9 cellular contexts compared by ENCODE assay signal in genomic region chr17:41329279-41329925, GRCh38. TPM values are rescaled to one million over a fixed set of nuclear protein-coding genes. Genes with fewer than 3 reads are reported as not detected.
DNase-seq lines count a peak whose midpoint lies in the region; ATAC-seq and TF ChIP-seq lines count a peak whose summit lies in the region.
"Had no signal": no experiment of that assay in that cellular context is flagged by ENCODE, and none has a peak within 500 bp of the region (broad histone marks: within the 10 kb centered on the region; RNA-seq: fewer than 3 reads in every experiment).

No MANE protein-coding gene starts in this region.

- no peak overlapping the region for H2AFZ ChIP-seq in H9 (ENCODE audit: low read length)
- 0 out of 2 replicates have a peak overlapping the region, but pooled peaks have one; percentile 53 for H2AFZ ChIP-seq in PC-3 (ENCODE audit: low read length)
- H2AFZ ChIP-seq in mesenchymal stem cell (ENCODE audit: low read depth, low read length): no peak overlapping the region

- no peaks in the 10 kb centered on the region for H3K9me3 ChIP-seq in H9 (ENCODE audit: control insufficient read depth, low read depth, low read length)
- no peaks in the 10 kb centered on the region for H3K9me3 ChIP-seq in PC-3 (ENCODE audit: low read length)
- H3K9me3 ChIP-seq in mesenchymal stem cell (ENCODE audit: control insufficient read depth, low read length): no peaks in the 10 kb centered on the region

- no peaks in the 10 kb centered on the region for H3K9me2 ChIP-seq in PC-3 (replicated peaks; ENCODE audit: low read length)

- no peak overlapping the region for H2BK20ac ChIP-seq in H9 (ENCODE audit: low read depth, low read length, poor library complexity, severe bottlenecking)

- H2BK12ac ChIP-seq in H9 (ENCODE audit: insufficient read length, low read depth, low read length) (no peak overlapping the region), mesenchymal stem cell (ENCODE audit: low read length in 2 of 2) (no peak overlapping the region)

- no peak overlapping the region for H4K91ac ChIP-seq in H9 (ENCODE audit: insufficient read length, low read depth, low read length)
- no peak overlapping the region for H4K91ac ChIP-seq in mesenchymal stem cell (ENCODE audit: low read length)

- H2BK5ac ChIP-seq in H9 (ENCODE audit: insufficient read length, low read length): no peak overlapping the region
- no peak overlapping the region for H2BK5ac ChIP-seq in mesenchymal stem cell (ENCODE audit: low read depth, low read length, poor library complexity, severe bottlenecking)

- H3K27me3 ChIP-seq in H9 (ENCODE audit: insufficient read depth, low read length) (no peaks in the 10 kb centered on the region), PC-3 (ENCODE audit: low read length) (no peaks in the 10 kb centered on the region), mesenchymal stem cell (ENCODE audit: control insufficient read depth in 1 of 2, insufficient read depth in 1 of 2, low read length in 2 of 2) (peaks cover 0 to 14% of the 10 kb centered on the region in 2 experiments)

- H4K8ac ChIP-seq in H9 (replicated peaks; ENCODE audit: insufficient read length, low read depth, low read length) (no peak overlapping the region), mesenchymal stem cell (ENCODE audit: low read length) (no peak overlapping the region)

- no peak overlapping the region for H3K23ac ChIP-seq in H9 (ENCODE audit: insufficient read length, low read depth, low read length)
- no peak overlapping the region for H3K23ac ChIP-seq in mesenchymal stem cell (ENCODE audit: low read length in 2 of 2)

- H4K20me1 ChIP-seq in H9 (ENCODE audit: control insufficient read depth, insufficient read depth, insufficient read length): no peaks in the 10 kb centered on the region
- H4K20me1 ChIP-seq in PC-3 (ENCODE audit: low read length): no peaks in the 10 kb centered on the region

- peak; percentile 35 for DNase-seq in COLO668 (lab: John Stamatoyannopoulos, UW; ENCODE audit: unreplicated experiment)
- DNase-seq in H9: peak; percentile 87
- DNase-seq in PC-3: peak; percentile 69
- peak; percentile 52 for DNase-seq in dedifferentiated amniotic fluid mesenchymal stem cell (ENCODE audit: extremely low spot score)
- DNase-seq in mesenchymal stem cell: peak; percentile 51

- H3K14ac ChIP-seq in H9 (ENCODE audit: insufficient read depth, low read length) (no peak overlapping the region), mesenchymal stem cell (ENCODE audit: low read length in 2 of 2) (no peak overlapping the region)

- no peaks in the 10 kb centered on the region for H3K23me2 ChIP-seq in H9 (ENCODE audit: insufficient read length, low read depth, low read length, poor library complexity, severe bottlenecking)

- H3K4me1 ChIP-seq in H9 (ENCODE audit: insufficient read depth, low read length): no peaks in the 10 kb centered on the region
- H3K4me1 ChIP-seq in PC-3 (ENCODE audit: insufficient read depth, low read length): no peaks in the 10 kb centered on the region
- peaks cover 11% of the 10 kb centered on the region for H3K4me1 ChIP-seq in mesenchymal stem cell (ENCODE audit: control insufficient read depth, insufficient read depth, low read depth, low read length)

- H3K36me3 ChIP-seq in PC-3 (ENCODE audit: low read depth, low read length): no peaks in the 10 kb centered on the region
- no peaks in the 10 kb centered on the region for H3K36me3 ChIP-seq in mesenchymal stem cell (ENCODE audit: control insufficient read depth in 1 of 2, insufficient read depth in 2 of 2, low read depth in 1 of 2, low read length in 2 of 2)

- no CpG with 5 or more reads among the region's 13 CpGs for WGBS in H9 (ENCODE audit: extremely low coverage, insufficient read length, low lambda C conversion rate)
- WGBS in mesenchymal stem cell: 54% methylated on average over 11 of the region's 13 CpGs

- no peak overlapping the region for H3K4me3 Mint-ChIP-seq in H9

- no peak overlapping the region for H3K18ac ChIP-seq in H9 (ENCODE audit: insufficient read length, low read depth, low read length)
- H3K18ac ChIP-seq in mesenchymal stem cell (ENCODE audit: low read depth in 1 of 2, low read length in 2 of 2): no peak overlapping the region

- H3K9me3 Mint-ChIP-seq in H9: no peaks in the 10 kb centered on the region; a peak in 1 of 5 replicates

- no peak overlapping the region for H2AK5ac ChIP-seq in H9 (ENCODE audit: insufficient read length, low read length)
- H2AK5ac ChIP-seq in mesenchymal stem cell (ENCODE audit: low read length, severe bottlenecking): peak overlapping the region; percentile 1

- no peak overlapping the region for H4K5ac ChIP-seq in H9 (ENCODE audit: insufficient read length, low read depth, low read length)

- H3K4me2 ChIP-seq in H9 (ENCODE audit: insufficient read depth, insufficient read length, low read length) (no peak overlapping the region), PC-3 (ENCODE audit: low read length) (no peak overlapping the region), mesenchymal stem cell (ENCODE audit: low read length, poor library complexity, severe bottlenecking) (no peak overlapping the region)

- no peaks in the 10 kb centered on the region; the same call in 1 of the 2 replicates for H3K27me3 Mint-ChIP-seq in H9 (ENCODE audit: low read depth)

- no TSS peak for BruUV-seq in PC-3 (replicated peaks; lab: Mats Ljungman, UMichigan)

- H3K4me1 Mint-ChIP-seq in H9: peaks cover 0 to 4% of the 10 kb centered on the region in 2 experiments; a peak in 3 of 4 replicates

- no peaks in the 10 kb centered on the region for H3K79me1 ChIP-seq in H9 (ENCODE audit: insufficient read depth, low read depth, low read length, poor library complexity, severe bottlenecking)
- H3K79me1 ChIP-seq in mesenchymal stem cell (replicated peaks; ENCODE audit: low read length, poor library complexity, severe bottlenecking): no peaks in the 10 kb centered on the region

- peak; percentile 79 for TF ChIP-seq CTCF in H9 (conservative IDR thresholded peaks at IDR 0.05)
- TF ChIP-seq CTCF in PC-3 (conservative IDR thresholded peaks at IDR 0.05; ENCODE audit: low read depth, low read length): peak; percentile 68

- H3K9ac ChIP-seq in H9 (ENCODE audit: extremely low read depth, insufficient read length, low read length) (no peak overlapping the region), PC-3 (ENCODE audit: low read length) (no peak overlapping the region), mesenchymal stem cell (ENCODE audit: low read length) (no peak overlapping the region)

- no peak overlapping the region for H3K27ac Mint-ChIP-seq in H9

- H3K36me3 Mint-ChIP-seq in H9 (ENCODE audit: insufficient read depth in 1 of 3, low read depth in 3 of 3): no peaks in the 10 kb centered on the region; a peak in 1 of 7 replicates

- H3K79me2 ChIP-seq in H9 (ENCODE audit: insufficient read depth, low read length) (no peaks in the 10 kb centered on the region), PC-3 (ENCODE audit: low read length) (no peaks in the 10 kb centered on the region)

- H2BK120ac ChIP-seq in H9 (ENCODE audit: low read depth, low read length, poor library complexity, severe bottlenecking): no peak overlapping the region
- H2BK120ac ChIP-seq in mesenchymal stem cell (ENCODE audit: low read depth, low read length): no peak overlapping the region

- H2BK15ac ChIP-seq in H9 (ENCODE audit: low read depth, low read length) (no peak overlapping the region), mesenchymal stem cell (ENCODE audit: low read depth, poor library complexity, severe bottlenecking) (no peak overlapping the region)

- POLR2A ChIA-PET in PC-3 (lab: Charles Lee; ENCODE audit: unreplicated experiment): no interaction called here

- H3K4ac ChIP-seq in H9 (ENCODE audit: low read depth, low read length) (no peak overlapping the region), mesenchymal stem cell (ENCODE audit: low read depth in 1 of 2, low read length in 2 of 2) (no peak overlapping the region)

- ATAC-seq in PC-3 (peak; percentile 86), HG03045 (IDR thresholded peaks at IDR 0.05; ENCODE audit: unreplicated experiment) (no peak), HG03469 (IDR thresholded peaks at IDR 0.05; ENCODE audit: unreplicated experiment) (no peak), HG02852 (IDR thresholded peaks at IDR 0.05; ENCODE audit: unreplicated experiment) (no peak)

- no peak overlapping the region for H3T11ph ChIP-seq in H9 (ENCODE audit: low read length)

- H3F3A ChIP-seq in PC-3 (ENCODE audit: low read length, unreplicated experiment): no peaks in the 10 kb centered on the region

- intact Hi-C loops in PC-3 (cut with micrococcal nuclease): loop anchor here (10.0 kb wide), 3 partner anchors 165 to 525 kb away; no protein-coding TSS in a partner anchor

- no peak overlapping the region for H3K56ac ChIP-seq in H9 (ENCODE audit: insufficient read length, low read depth, low read length)

- CTCF ChIA-PET in PC-3 (lab: Charles Lee): no interaction called here

- H3K4me3 ChIP-seq in PC-3 (ENCODE audit: low read length) (no peak overlapping the region), mesenchymal stem cell (ENCODE audit: insufficient read depth in 1 of 2, low read depth in 1 of 2, low read length in 2 of 2) (no peak overlapping the region)

- H3K27ac ChIP-seq in H9 (ENCODE audit: insufficient read length, low read depth, low read length) (no peak overlapping the region), PC-3 (ENCODE audit: low read length) (no peak overlapping the region), mesenchymal stem cell (ENCODE audit: low read length, poor library complexity, severe bottlenecking) (no peak overlapping the region)

RNA-seq across cellular contexts. Expression of gene KRTAP17-1, which starts 13.9 kb away (rescaled TPM):
- total RNA-seq in H9 (2021) (not detected in 2 replicates), PC-3 (2014; rRNA removed) (not detected in 2 replicates)
- not detected for polyA plus RNA-seq in mesenchymal stem cell (2013, experiment 1 of 2)
- not detected for polyA plus RNA-seq in mesenchymal stem cell (2013, experiment 2 of 2)
- total RNA-seq: mononuclear cell had no signal

RNA-seq across cellular contexts. Expression of gene KRTAP16-1, which starts 20.3 kb away (rescaled TPM):
- total RNA-seq in H9 (2021) (not detected in 2 replicates), PC-3 (2014; rRNA removed) (not detected in 2 replicates)
- not detected for polyA plus RNA-seq in mesenchymal stem cell (2013, experiment 1 of 2)
- not detected for polyA plus RNA-seq in mesenchymal stem cell (2013, experiment 2 of 2)

RNA-seq across cellular contexts. Expression of gene KRT33A, which starts 21.2 kb away (rescaled TPM):
- not detected in 2 replicates for total RNA-seq in H9 (2021)
- not detected in 2 replicates for total RNA-seq in PC-3 (2014; rRNA removed)
- polyA plus RNA-seq in mesenchymal stem cell (2013, experiment 1 of 2): not detected
- not detected for polyA plus RNA-seq in mesenchymal stem cell (2013, experiment 2 of 2)
- total RNA-seq: mononuclear cell had no signal

RNA-seq across cellular contexts. Expression of gene KRTAP29-1, which starts 26.8 kb away (rescaled TPM):
- total RNA-seq in H9 (2021) (not detected in 2 replicates), PC-3 (2014; rRNA removed) (not detected in 2 replicates)
- polyA plus RNA-seq in mesenchymal stem cell (2013, experiment 1 of 2): not detected
- not detected for polyA plus RNA-seq in mesenchymal stem cell (2013, experiment 2 of 2)
- total RNA-seq: mononuclear cell had no signal

RNA-seq across cellular contexts. Expression of gene KRT33B, which starts 40.2 kb away (rescaled TPM):
- total RNA-seq in H9 (2021) (not detected in 2 replicates), PC-3 (2014; rRNA removed) (not detected in 2 replicates)
- polyA plus RNA-seq in mesenchymal stem cell (2013, experiment 1 of 2): not detected
- polyA plus RNA-seq in mesenchymal stem cell (2013, experiment 2 of 2): not detected
- total RNA-seq: mononuclear cell had no signal

Comparison
In these comparisons a context has a peak if more than half of its experiments do, and no peak if none do; other contexts are left out.
1. DNase-seq: peak in every context shown above with its lines; median percentile 87 in H9; 69 in PC-3; 52 in dedifferentiated amniotic fluid mesenchymal stem cell; 51 in mesenchymal stem cell; 35 in COLO668.